ENCODE assay signal across 20 cellular contexts in the genomic region with DNA sequence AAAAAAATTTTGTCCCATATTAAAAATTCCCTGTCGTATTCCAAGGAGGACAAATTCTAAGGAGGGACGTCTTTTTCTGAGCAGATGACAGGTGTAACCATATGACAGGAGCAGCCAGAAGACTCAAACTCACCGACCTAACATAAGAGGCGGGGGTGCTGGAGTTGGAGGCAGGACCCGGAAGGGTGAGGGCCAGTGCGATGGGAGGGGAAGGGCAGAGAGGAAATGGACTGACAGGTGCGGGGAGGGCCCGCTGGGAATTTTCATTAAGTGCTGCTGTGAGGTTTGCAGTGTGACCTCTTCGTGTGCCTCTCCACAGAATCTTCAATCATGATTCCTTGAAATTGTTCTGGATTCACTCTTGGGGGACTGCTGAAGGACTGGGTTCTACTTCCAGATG.
"Had no signal": no experiment of that assay in that cellular context is flagged by ENCODE, and none has a peak within 500 bp of the region (broad histone marks: within the 10 kb centered on the region; RNA-seq: fewer than 3 reads in every experiment).

No MANE protein-coding gene starts in this region.

- H3K4me2 ChIP-seq: SK-N-SH had no signal

- ATAC-seq: HepG2 had no signal

- H3K9me3 ChIP-seq: SK-N-SH had no signal

- H3K9ac ChIP-seq: SK-N-SH had no signal

- FAIRE-seq: HepG2, RCC 7860 had no signal

- DNase-seq: IMR-90, MV-4-11, NCI-H1048, NCI-H1105, NCI-H1417, NCI-H1436 treated with DMSO at 0.1 percent for 48 hours, NCI-H1694, NCI-H187 treated with DMSO at 0.1 percent for 48 hours, NCI-H2029 treated with DMSO at 0.1 percent for 48 hours, NCI-H2107, NCI-H2227 treated with DMSO at 0.1 percent for 48 hours, NCI-H446, NCI-H510A, NCI-H524 treated with DMSO at 0.1 percent for 48 hours, Right ventricle myocardium superior, SIG-M5, SK-N-SH, T-helper 1 cell had no signal
